Comparison of ENCODE assay signal across 10 cellular contexts in genomic region chr17:45234641-45235040, GRCh38. TPM values are rescaled to one million over a fixed set of nuclear protein-coding genes. Genes with fewer than 3 reads are reported as not detected.
DNase-seq lines count a peak whose midpoint lies in the region; ATAC-seq and TF ChIP-seq lines count a peak whose summit lies in the region.
"Had no signal": no experiment of that assay in that cellular context is flagged by ENCODE, and none has a peak within 500 bp of the region (broad histone marks: within the 10 kb centered on the region; RNA-seq: fewer than 3 reads in every experiment).

No MANE protein-coding gene starts in this region.

- no peaks in the 10 kb centered on the region for H3K27me3 ChIP-seq in HCT116 (ENCODE audit: insufficient read depth, low read length)
- no peaks in the 10 kb centered on the region for H3K27me3 ChIP-seq in effector memory CD4-positive, alpha-beta T cell (replicated peaks; ENCODE audit: control insufficient read depth, insufficient read depth, low read length, poor library complexity, severe bottlenecking)
- H3K27me3 ChIP-seq in sigmoid colon = peaks cover 0 to 27% (median under 1%) of the 10 kb centered on the region in 3 donors

- peaks cover 0 to 1% (median 0%) of the 10 kb centered on the region in 7 donors for H3K9me3 Mint-ChIP-seq in CD14-positive monocyte
- no peaks in the 10 kb centered on the region for H3K9me3 Mint-ChIP-seq in stimulated activated naive B cell treated with anti-CD40 and anti-IgM and Interleukin-4, amounts not matched to agents 10 μg/mL and 1 μg/mL and 100 μg/mL, for 72 hours

- CTCF ChIA-PET in HCT116 (lab: Charles Lee) = interaction anchor here (0.7 to 3.4 kb wide), 6 partner anchors 9 to 191 kb away, joined by 3 to 34 read pairs (median 6); partner anchors contain the start of gene ACBD4

- TF ChIP-seq POLR2A in HCT116 (IDR thresholded peaks at IDR 0.05; ENCODE audit: borderline replicate concordance, extremely low read depth, insufficient read depth, insufficient read length) (no peak), sigmoid colon (IDR thresholded peaks at IDR 0.05) (no peak)

- DNase-seq in CD14-positive monocyte (ENCODE audit: low spot score) (no peak), HCT116 (ENCODE audit: low read depth, low spot score) (no peak), SK-N-DZ (ENCODE audit: low spot score) (peak; percentile 69), sigmoid colon (no peak), amniotic stem cell (lab: John Stamatoyannopoulos, UW) (no peak)
- DNase-seq in effector memory CD4-positive, alpha-beta T cell = no peak
- DNase-seq in stimulated activated naive B cell treated with anti-CD40 and anti-IgM and Interleukin-4, amounts not matched to agents 10 μg/mL and 1 μg/mL and 100 μg/mL, for 72 hours = no peak

- peak overlapping the region in 6 of 7 donors; percentile 6 to 100 (median 86) for H3K27ac Mint-ChIP-seq in CD14-positive monocyte
- peak overlapping the region; percentile 97 for H3K27ac Mint-ChIP-seq in stimulated activated naive B cell treated with anti-CD40 and anti-IgM and Interleukin-4, amounts not matched to agents 10 μg/mL and 1 μg/mL and 100 μg/mL, for 72 hours

- H3K79me2 ChIP-seq in HCT116 (ENCODE audit: insufficient read depth, low read length) = no peaks in the 10 kb centered on the region

- BruUV-seq in HCT116 (replicated peaks; lab: Mats Ljungman, UMichigan) = no TSS peak

- no peaks in the 10 kb centered on the region for H4K20me1 ChIP-seq in HCT116 (ENCODE audit: insufficient read depth)

- POLR2A ChIA-PET in HCT116 (lab: Charles Lee) = interaction anchor here (0.7 kb wide), 1 partner anchor 64 kb away, joined by 4 read pairs; no protein-coding TSS in a partner anchor

- H3K4me1 Mint-ChIP-seq in CD14-positive monocyte = peaks cover 66% of the 10 kb centered on the region
- H3K4me1 Mint-ChIP-seq in stimulated activated naive B cell treated with anti-CD40 and anti-IgM and Interleukin-4, amounts not matched to agents 10 μg/mL and 1 μg/mL and 100 μg/mL, for 72 hours = peaks cover 59 to 75% of the 10 kb centered on the region in 2 donors

- no peak; the same call in 1 of the 2 replicates for TF ChIP-seq RAD21 in HCT116 (IDR thresholded peaks at IDR 0.05; ENCODE audit: low read depth)

- TF ChIP-seq CTCF in CD14-positive monocyte (IDR thresholded peaks at IDR 0.05) (no peak), HCT116 (IDR thresholded peaks at IDR 0.05 in 2 of 3, conservative IDR thresholded peaks at IDR 0.05 in 1 of 3; ENCODE audit: borderline replicate concordance in 1 of 3, insufficient read depth in 1 of 3, low read depth in 2 of 3, low read length in 2 of 3) (peak; percentile 50 to 66 (median 57); a peak in 5 of 6 replicates), sigmoid colon (IDR thresholded peaks at IDR 0.05) (no peak)

- WGBS in sigmoid colon, 2 donors = 20 to 26% methylated on average over 5 of the region's 5 CpGs

- no peak overlapping the region for H3K4me2 ChIP-seq in HCT116 (ENCODE audit: low read length)

- H3K4me3 Mint-ChIP-seq in CD14-positive monocyte = no peak overlapping the region
- no peak overlapping the region for H3K4me3 Mint-ChIP-seq in stimulated activated naive B cell treated with anti-CD40 and anti-IgM and Interleukin-4, amounts not matched to agents 10 μg/mL and 1 μg/mL and 100 μg/mL, for 72 hours

- H3K27ac ChIP-seq in HCT116 (ENCODE audit: low read depth, low read length) = no peak overlapping the region
- peak overlapping the region; percentile 58 for H3K27ac ChIP-seq in effector memory CD4-positive, alpha-beta T cell (ENCODE audit: insufficient read depth, low read length, poor library complexity, severe bottlenecking)
- H3K27ac ChIP-seq in sigmoid colon = no peak overlapping the region

- RAD21 ChIA-PET in HCT116 (lab: Charles Lee; ENCODE audit: low non-redundant PET in 1 of 2, low total read pairs in 2 of 2, uncharacterized antibody in 2 of 2, unreplicated experiment in 2 of 2) = interaction anchor here in 1 of 2 experiments (1.9 kb wide), 1 partner anchor 16 kb away, joined by 5 read pairs; no protein-coding TSS in a partner anchor

- no peak for TF ChIP-seq EP300 in sigmoid colon (IDR thresholded peaks at IDR 0.05)

- H3K36me3 Mint-ChIP-seq in CD14-positive monocyte = peaks cover 89 to 93% of the 10 kb centered on the region in 2 donors
- peaks cover 63 to 64% of the 10 kb centered on the region in 2 donors for H3K36me3 Mint-ChIP-seq in stimulated activated naive B cell treated with anti-CD40 and anti-IgM and Interleukin-4, amounts not matched to agents 10 μg/mL and 1 μg/mL and 100 μg/mL, for 72 hours

- H3K36me3 ChIP-seq in HCT116 (ENCODE audit: control insufficient read depth in 1 of 2, insufficient read depth in 2 of 2, low read length in 2 of 2) (no peaks in the 10 kb centered on the region), sigmoid colon (no peaks in the 10 kb centered on the region)
- peaks cover 65% of the 10 kb centered on the region for H3K36me3 ChIP-seq in effector memory CD4-positive, alpha-beta T cell (ENCODE audit: control insufficient read depth, insufficient read depth, low read length)

- H3K4me1 ChIP-seq in HCT116 (ENCODE audit: control insufficient read depth in 1 of 2, insufficient read depth in 2 of 2, low read length in 2 of 2) (peaks cover 15 to 29% of the 10 kb centered on the region in 2 experiments), sigmoid colon (peaks cover 0 to 7% (median 2%) of the 10 kb centered on the region in 4 donors)
- H3K4me1 ChIP-seq in effector memory CD4-positive, alpha-beta T cell (ENCODE audit: control insufficient read depth, insufficient read depth, low read length, poor library complexity, severe bottlenecking) = peaks cover 46% of the 10 kb centered on the region

- H3K9ac ChIP-seq in HCT116 (ENCODE audit: low read length) = no peak overlapping the region

- peak; percentile 57 for ATAC-seq in HCT116
- peak; percentile 29 to 49 for ATAC-seq in stimulated activated naive B cell treated with anti-CD40 and anti-IgM and Interleukin-4, amounts not matched to agents 10 μg/mL and 1 μg/mL and 100 μg/mL, for 72 hours (replicated peaks)
- ATAC-seq in HG03135 (IDR thresholded peaks at IDR 0.05; ENCODE audit: unreplicated experiment) = no peak

- H3K4me3 ChIP-seq in HCT116 (replicated peaks in 1 of 2; ENCODE audit: low read depth in 1 of 2, low read length in 2 of 2) (no peak overlapping the region), sigmoid colon (no peak overlapping the region)
- H3K4me3 ChIP-seq in effector memory CD4-positive, alpha-beta T cell (ENCODE audit: insufficient read depth, low read depth, low read length, poor library complexity, severe bottlenecking) = no peak overlapping the region

- H2AFZ ChIP-seq in HCT116 (ENCODE audit: low read depth, low read length, poor library complexity, severe bottlenecking) = no peak overlapping the region

- no peaks in the 10 kb centered on the region for H3K9me3 ChIP-seq in HCT116 (ENCODE audit: control insufficient read depth in 1 of 2, insufficient read depth in 1 of 2, low read depth in 1 of 2, low read length in 2 of 2)
- H3K9me3 ChIP-seq in effector memory CD4-positive, alpha-beta T cell (ENCODE audit: control insufficient read depth, low read length) = no peaks in the 10 kb centered on the region
- H3K9me3 ChIP-seq in sigmoid colon = no peaks in the 10 kb centered on the region

- H3K9me2 ChIP-seq in HCT116 (ENCODE audit: insufficient read depth) = no peaks in the 10 kb centered on the region

- intact Hi-C loops in CD14-positive monocyte (cut with micrococcal nuclease) = loop anchor here (1.0 to 5.0 kb wide), 2 partner anchors 15 to 32 kb away; no protein-coding TSS in a partner anchor
- intact Hi-C loops in HCT116 (cut with micrococcal nuclease) = loop anchor here (1.0 kb wide), 3 partner anchors 15 to 151 kb away; partner anchors contain the start of gene ACBD4
- intact Hi-C loops in sigmoid colon (cut with DNase I) = no loop called here

- peaks cover 0 to 4% (median 4%) of the 10 kb centered on the region in 3 donors for H3K27me3 Mint-ChIP-seq in CD14-positive monocyte (ENCODE audit: low read depth in 3 of 3)
- H3K27me3 Mint-ChIP-seq in stimulated activated naive B cell treated with anti-CD40 and anti-IgM and Interleukin-4, amounts not matched to agents 10 μg/mL and 1 μg/mL and 100 μg/mL, for 72 hours = no peaks in the 10 kb centered on the region

TF ChIP-seq in HCT116, 20 proteins besides CTCF, POLR2A, EP300 and RAD21 (continues in another document):
- no peak for TF ChIP-seq FOSL1 (IDR thresholded peaks at IDR 0.05; ENCODE audit: low read depth)
- TF ChIP-seq ZBTB33 (IDR thresholded peaks at IDR 0.05; ENCODE audit: extremely low read depth, insufficient replicate concordance, low read length) = no peak
- TF ChIP-seq ZNF274 (IDR thresholded peaks at IDR 0.05; ENCODE audit: low read depth, low read length) = no peak
- no peak for TF ChIP-seq ATF3 (IDR thresholded peaks at IDR 0.05)
- TF ChIP-seq EZH2 (IDR thresholded peaks at IDR 0.05) = no peak
- TF ChIP-seq SRF (IDR thresholded peaks at IDR 0.05; ENCODE audit: low read depth) = no peak
- TF ChIP-seq CBX3 (IDR thresholded peaks at IDR 0.05; ENCODE audit: low read depth) = no peak

RNA-seq across cellular contexts. Expression of gene FMNL1, which starts 13.0 kb away (rescaled TPM):
- polyA plus RNA-seq in CD14-positive monocyte (10 to 100 TPM; 23.8 to 24.8 TPM), sigmoid colon (10 to 100 TPM in 2 of 3 donors, 1 to 10 TPM in 1; 9.2 to 35.5 (median 10.8) TPM)
- total RNA-seq in HCT116 (2021; ENCODE audit: unreplicated experiment) (8.2 TPM), sigmoid colon (10 to 100 TPM in 3 of 4 donors, 1 to 10 TPM in 1; 8.9 to 12.7 (median 11.0) TPM)
- 8.6 and 8.9 TPM in 2 replicates for polyA plus RNA-seq in HCT116 (2012)
- 1.7 and 1.9 TPM in 2 replicates for polyA plus RNA-seq in SK-N-DZ (2014; cell fraction: cytosol; rRNA removed)
- 3.2 and 6.7 TPM in 2 replicates for polyA plus RNA-seq in SK-N-DZ (2014; cell fraction: nucleus; rRNA removed)

RNA-seq across cellular contexts. Expression of gene SPATA32, which starts 27.3 kb away (rescaled TPM):
- not detected for polyA plus RNA-seq in CD14-positive monocyte
- total RNA-seq in HCT116 (2021; ENCODE audit: unreplicated experiment) = 0.15 TPM
- polyA plus RNA-seq in HCT116 (2012) = 0.05 and 0.16 TPM in 2 replicates
- not detected in 2 replicates for polyA plus RNA-seq in SK-N-DZ (2014; cell fraction: cytosol; rRNA removed)
- polyA plus RNA-seq in SK-N-DZ (2014; cell fraction: nucleus; rRNA removed) = not detected in 2 replicates
- not detected for total RNA-seq in sigmoid colon
- polyA plus RNA-seq in sigmoid colon = under 1 TPM in 1 of 3 donors, not detected in 2; 0.07 TPM
- total RNA-seq: glomerular endothelial cell, subcutaneous adipose tissue had no signal

Comparison
In these comparisons a context has a peak if more than half of its experiments do, and no peak if none do; other contexts are left out.
1. CTCF ChIP-seq: peak in HCT116 (3 of 3); none in CD14-positive monocyte (single experiment) and sigmoid colon (0 of 4).